8 cellular contexts compared by ENCODE assay signal in the genomic region with DNA sequence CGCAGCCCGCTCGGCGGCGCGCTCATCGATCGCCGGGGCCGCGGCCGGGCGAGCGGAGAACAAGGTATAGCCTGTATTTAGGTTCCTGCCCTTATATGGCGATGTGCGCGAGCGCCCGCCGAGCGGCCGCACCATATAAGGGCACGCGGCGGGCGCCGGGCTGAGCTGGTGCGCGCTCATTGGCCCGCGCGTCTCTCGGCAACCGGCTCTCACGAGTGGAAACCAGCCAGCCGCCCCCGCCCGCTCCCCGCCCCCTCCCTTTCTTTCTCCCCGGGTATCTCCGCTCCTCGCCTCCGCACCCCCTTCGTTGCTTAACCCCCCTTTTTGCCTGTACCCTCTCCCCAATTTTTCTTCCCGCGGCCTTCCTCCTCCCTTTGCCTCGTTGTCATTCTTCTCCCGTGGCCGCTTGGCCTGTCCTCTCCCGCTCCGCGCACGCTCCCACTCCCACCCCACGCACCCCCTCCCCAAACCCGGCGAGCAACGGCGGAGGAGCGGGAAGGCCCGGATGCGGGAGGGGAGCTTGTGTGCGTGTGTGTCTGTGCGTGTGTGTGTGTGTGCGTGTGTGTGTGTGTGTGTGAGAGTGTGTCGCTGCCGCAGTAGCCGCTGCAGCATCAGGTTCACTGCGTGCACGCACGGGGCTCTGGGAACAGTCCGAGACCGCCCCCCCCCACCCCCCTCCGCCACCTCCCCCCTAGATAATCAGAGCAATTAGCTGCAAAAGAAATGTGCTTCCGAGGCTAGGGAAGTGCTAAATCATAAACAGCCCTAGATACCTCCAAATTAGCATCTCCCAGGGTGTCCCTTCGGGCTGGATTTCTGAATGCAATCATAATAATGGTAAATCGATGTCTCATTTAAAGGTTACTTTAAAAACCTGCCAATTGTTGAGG. TPM values are rescaled to one million over a fixed set of nuclear protein-coding genes. Genes with fewer than 3 reads are reported as not detected.
DNase-seq lines count a peak whose midpoint lies in the region; ATAC-seq and TF ChIP-seq lines count a peak whose summit lies in the region.

No MANE protein-coding gene starts in this region.

- CTCF ChIA-PET in WTC11 (lab: Charles Lee) = interaction anchor here (0.5 to 20.8 kb wide), 19 partner anchors 9 to 351 kb away, joined by 3 to 464 read pairs (median 6); a partner anchor contains a TSS

- H3K9me3 Mint-ChIP-seq in WTC11 = no peaks in the 10 kb centered on the region

- no peaks in the 10 kb centered on the region for H3K36me3 Mint-ChIP-seq in WTC11

- POLR2A ChIA-PET in WTC11 (lab: Charles Lee) = interaction anchor here (0.6 to 7.0 kb wide), 6 partner anchors 9 to 65 kb away, joined by 3 to 68 read pairs (median 3); a partner anchor contains a TSS

- no peak for TF ChIP-seq CTCF in 22Rv1 (IDR thresholded peaks at IDR 0.05)
- TF ChIP-seq CTCF in WTC11 (IDR thresholded peaks at IDR 0.05) = no peak
- no peak for TF ChIP-seq CTCF in breast epithelium (IDR thresholded peaks at IDR 0.05)

- H3K4me3 ChIP-seq in breast epithelium = peak overlapping the region in 2 of 3 donors; percentile 35 to 57

- H3K27ac ChIP-seq in 22Rv1 (peak overlapping the region; percentile 98), breast epithelium (no peak overlapping the region)

- no peak for TF ChIP-seq POLR2A in breast epithelium (IDR thresholded peaks at IDR 0.05)

- DNase-seq in NCI-H2227 (lab: John Stamatoyannopoulos, UW; ENCODE audit: unreplicated experiment) (peak; percentile 96), WTC11 (ENCODE audit: low spot score) (peak; percentile 83), breast epithelium (ENCODE audit: low spot score in 2 of 2) (peak in 1 of 2 donors; percentile 81), kidney tubule cell (ENCODE audit: low spot score) (peak; percentile 84)
- peak; percentile 82 to 89 for DNase-seq in stimulated activated CD4-positive, alpha-beta T cell treated with anti-CD3 and anti-CD28 coated beads, Interleukin-4, amount 100 ng/mL, for 4 hours

- H3K27me3 Mint-ChIP-seq in WTC11 (ENCODE audit: low read depth) = peaks cover 92% of the 10 kb centered on the region

- intact Hi-C loops in breast epithelium (cut with DNase I; ENCODE audit: low total_unique reads) = no loop called here

- no peaks in the 10 kb centered on the region for H3K9me3 ChIP-seq in breast epithelium

- H3K36me3 ChIP-seq in breast epithelium = no peaks in the 10 kb centered on the region

- peak overlapping the region; percentile 59 for H3K4me3 Mint-ChIP-seq in WTC11

- H3K27ac Mint-ChIP-seq in WTC11 = no peak overlapping the region

- peaks cover 27 to 90% of the 10 kb centered on the region in 2 donors for H3K27me3 ChIP-seq in breast epithelium

- peaks cover 30 to 35% of the 10 kb centered on the region in 2 donors for H3K4me1 ChIP-seq in breast epithelium

- H3K4me1 Mint-ChIP-seq in WTC11 = peaks cover 40% of the 10 kb centered on the region

- ATAC-seq in GM18870 (IDR thresholded peaks at IDR 0.05; ENCODE audit: unreplicated experiment) (peak; percentile 61), HG03175 (IDR thresholded peaks at IDR 0.05; ENCODE audit: unreplicated experiment) (peak; percentile 74), WTC11 (peak; percentile 74)

TF ChIP-seq in WTC11, 78 proteins besides CTCF, POLR2A, EP300 and RAD21:
- TF ChIP-seq SMAD3 (CRISPR knock-in tag; IDR thresholded peaks at IDR 0.05; ENCODE audit: borderline replicate concordance) = no peak
- no peak for TF ChIP-seq NFYB (CRISPR knock-in tag; conservative IDR thresholded peaks at IDR 0.05; ENCODE audit: low read depth)
- TF ChIP-seq, protein P1, sequence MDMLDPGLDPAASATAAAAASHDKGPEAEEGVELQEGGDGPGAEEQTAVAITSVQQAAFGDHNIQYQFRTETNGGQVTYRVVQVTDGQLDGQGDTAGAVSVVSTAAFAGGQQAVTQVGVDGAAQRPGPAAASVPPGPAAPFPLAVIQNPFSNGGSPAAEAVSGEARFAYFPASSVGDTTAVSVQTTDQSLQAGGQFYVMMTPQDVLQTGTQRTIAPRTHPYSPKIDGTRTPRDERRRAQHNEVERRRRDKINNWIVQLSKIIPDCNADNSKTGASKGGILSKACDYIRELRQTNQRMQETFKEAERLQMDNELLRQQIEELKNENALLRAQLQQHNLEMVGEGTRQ (CRISPR knock-in tag; IDR thresholded peaks at IDR 0.05) = no peak
- TF ChIP-seq ZNF138 (CRISPR knock-in tag; conservative IDR thresholded peaks at IDR 0.05) = no peak
- no peak for TF ChIP-seq ETV6 (CRISPR knock-in tag; IDR thresholded peaks at IDR 0.05)
- TF ChIP-seq ZNF423 (CRISPR knock-in tag; IDR thresholded peaks at IDR 0.05) = no peak
- TF ChIP-seq, protein P2, sequence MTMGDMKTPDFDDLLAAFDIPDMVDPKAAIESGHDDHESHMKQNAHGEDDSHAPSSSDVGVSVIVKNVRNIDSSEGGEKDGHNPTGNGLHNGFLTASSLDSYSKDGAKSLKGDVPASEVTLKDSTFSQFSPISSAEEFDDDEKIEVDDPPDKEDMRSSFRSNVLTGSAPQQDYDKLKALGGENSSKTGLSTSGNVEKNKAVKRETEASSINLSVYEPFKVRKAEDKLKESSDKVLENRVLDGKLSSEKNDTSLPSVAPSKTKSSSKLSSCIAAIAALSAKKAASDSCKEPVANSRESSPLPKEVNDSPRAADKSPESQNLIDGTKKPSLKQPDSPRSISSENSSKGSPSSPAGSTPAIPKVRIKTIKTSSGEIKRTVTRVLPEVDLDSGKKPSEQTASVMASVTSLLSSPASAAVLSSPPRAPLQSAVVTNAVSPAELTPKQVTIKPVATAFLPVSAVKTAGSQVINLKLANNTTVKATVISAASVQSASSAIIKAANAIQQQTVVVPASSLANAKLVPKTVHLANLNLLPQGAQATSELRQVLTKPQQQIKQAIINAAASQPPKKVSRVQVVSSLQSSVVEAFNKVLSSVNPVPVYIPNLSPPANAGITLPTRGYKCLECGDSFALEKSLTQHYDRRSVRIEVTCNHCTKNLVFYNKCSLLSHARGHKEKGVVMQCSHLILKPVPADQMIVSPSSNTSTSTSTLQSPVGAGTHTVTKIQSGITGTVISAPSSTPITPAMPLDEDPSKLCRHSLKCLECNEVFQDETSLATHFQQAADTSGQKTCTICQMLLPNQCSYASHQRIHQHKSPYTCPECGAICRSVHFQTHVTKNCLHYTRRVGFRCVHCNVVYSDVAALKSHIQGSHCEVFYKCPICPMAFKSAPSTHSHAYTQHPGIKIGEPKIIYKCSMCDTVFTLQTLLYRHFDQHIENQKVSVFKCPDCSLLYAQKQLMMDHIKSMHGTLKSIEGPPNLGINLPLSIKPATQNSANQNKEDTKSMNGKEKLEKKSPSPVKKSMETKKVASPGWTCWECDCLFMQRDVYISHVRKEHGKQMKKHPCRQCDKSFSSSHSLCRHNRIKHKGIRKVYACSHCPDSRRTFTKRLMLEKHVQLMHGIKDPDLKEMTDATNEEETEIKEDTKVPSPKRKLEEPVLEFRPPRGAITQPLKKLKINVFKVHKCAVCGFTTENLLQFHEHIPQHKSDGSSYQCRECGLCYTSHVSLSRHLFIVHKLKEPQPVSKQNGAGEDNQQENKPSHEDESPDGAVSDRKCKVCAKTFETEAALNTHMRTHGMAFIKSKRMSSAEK (CRISPR knock-in tag; IDR thresholded peaks at IDR 0.05; ENCODE audit: borderline replicate concordance) = no peak
- TF ChIP-seq, protein P3, sequence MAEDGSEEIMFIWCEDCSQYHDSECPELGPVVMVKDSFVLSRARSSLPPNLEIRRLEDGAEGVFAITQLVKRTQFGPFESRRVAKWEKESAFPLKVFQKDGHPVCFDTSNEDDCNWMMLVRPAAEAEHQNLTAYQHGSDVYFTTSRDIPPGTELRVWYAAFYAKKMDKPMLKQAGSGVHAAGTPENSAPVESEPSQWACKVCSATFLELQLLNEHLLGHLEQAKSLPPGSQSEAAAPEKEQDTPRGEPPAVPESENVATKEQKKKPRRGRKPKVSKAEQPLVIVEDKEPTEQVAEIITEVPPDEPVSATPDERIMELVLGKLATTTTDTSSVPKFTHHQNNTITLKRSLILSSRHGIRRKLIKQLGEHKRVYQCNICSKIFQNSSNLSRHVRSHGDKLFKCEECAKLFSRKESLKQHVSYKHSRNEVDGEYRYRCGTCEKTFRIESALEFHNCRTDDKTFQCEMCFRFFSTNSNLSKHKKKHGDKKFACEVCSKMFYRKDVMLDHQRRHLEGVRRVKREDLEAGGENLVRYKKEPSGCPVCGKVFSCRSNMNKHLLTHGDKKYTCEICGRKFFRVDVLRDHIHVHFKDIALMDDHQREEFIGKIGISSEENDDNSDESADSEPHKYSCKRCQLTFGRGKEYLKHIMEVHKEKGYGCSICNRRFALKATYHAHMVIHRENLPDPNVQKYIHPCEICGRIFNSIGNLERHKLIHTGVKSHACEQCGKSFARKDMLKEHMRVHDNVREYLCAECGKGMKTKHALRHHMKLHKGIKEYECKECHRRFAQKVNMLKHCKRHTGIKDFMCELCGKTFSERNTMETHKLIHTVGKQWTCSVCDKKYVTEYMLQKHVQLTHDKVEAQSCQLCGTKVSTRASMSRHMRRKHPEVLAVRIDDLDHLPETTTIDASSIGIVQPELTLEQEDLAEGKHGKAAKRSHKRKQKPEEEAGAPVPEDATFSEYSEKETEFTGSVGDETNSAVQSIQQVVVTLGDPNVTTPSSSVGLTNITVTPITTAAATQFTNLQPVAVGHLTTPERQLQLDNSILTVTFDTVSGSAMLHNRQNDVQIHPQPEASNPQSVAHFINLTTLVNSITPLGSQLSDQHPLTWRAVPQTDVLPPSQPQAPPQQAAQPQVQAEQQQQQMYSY (CRISPR knock-in tag; IDR thresholded peaks at IDR 0.05) = no peak
- TF ChIP-seq, protein P4, sequence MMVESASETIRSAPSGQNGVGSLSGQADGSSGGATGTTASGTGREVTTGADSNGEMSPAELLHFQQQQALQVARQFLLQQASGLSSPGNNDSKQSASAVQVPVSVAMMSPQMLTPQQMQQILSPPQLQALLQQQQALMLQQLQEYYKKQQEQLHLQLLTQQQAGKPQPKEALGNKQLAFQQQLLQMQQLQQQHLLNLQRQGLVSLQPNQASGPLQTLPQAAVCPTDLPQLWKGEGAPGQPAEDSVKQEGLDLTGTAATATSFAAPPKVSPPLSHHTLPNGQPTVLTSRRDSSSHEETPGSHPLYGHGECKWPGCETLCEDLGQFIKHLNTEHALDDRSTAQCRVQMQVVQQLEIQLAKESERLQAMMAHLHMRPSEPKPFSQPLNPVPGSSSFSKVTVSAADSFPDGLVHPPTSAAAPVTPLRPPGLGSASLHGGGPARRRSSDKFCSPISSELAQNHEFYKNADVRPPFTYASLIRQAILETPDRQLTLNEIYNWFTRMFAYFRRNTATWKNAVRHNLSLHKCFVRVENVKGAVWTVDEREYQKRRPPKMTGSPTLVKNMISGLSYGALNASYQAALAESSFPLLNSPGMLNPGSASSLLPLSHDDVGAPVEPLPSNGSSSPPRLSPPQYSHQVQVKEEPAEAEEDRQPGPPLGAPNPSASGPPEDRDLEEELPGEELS (CRISPR knock-in tag; IDR thresholded peaks at IDR 0.05) = no peak
- TF ChIP-seq ATF1 (CRISPR knock-in tag; IDR thresholded peaks at IDR 0.05) = no peak

RNA-seq across cellular contexts. Expression of a gene that starts 13.5 kb away (rescaled TPM):
- total RNA-seq in WTC11 (2021) (1.8 to 2.1 TPM (median 2.0 TPM) in 3 replicates), breast epithelium (1 to 10 TPM; 1.9 to 9.2 (median 6.7) TPM)

RNA-seq across cellular contexts. Expression of a gene that starts 28.9 kb away (rescaled TPM):
- total RNA-seq in WTC11 (2021) = 3.2 to 3.9 TPM (median 3.3 TPM) in 3 replicates
- total RNA-seq in breast epithelium = 10 to 100 TPM; 11.5 to 20.6 (median 13.4) TPM

RNA-seq across cellular contexts. Expression of a gene that starts 32.4 kb away (rescaled TPM):
- total RNA-seq in WTC11 (2021) (78.1 to 85.5 TPM (median 78.7 TPM) in 3 replicates), breast epithelium (1 to 10 TPM; 1.2 to 2.2 (median 2.0) TPM)

Comparison
In these comparisons a context has a peak if more than half of its experiments do, and no peak if none do; other contexts are left out.
1. RNA of a gene that starts 32.4 kb away (total RNA-seq): 78.1 to 85.5 TPM in WTC11; 1.2 to 2.2 TPM in breast epithelium; every median in the first group is over 10 times any median in the second.
2. Peak in every context shown above with its lines, with median percentiles within 50 percentile points of each other: ATAC-seq.